In the genomic region with DNA sequence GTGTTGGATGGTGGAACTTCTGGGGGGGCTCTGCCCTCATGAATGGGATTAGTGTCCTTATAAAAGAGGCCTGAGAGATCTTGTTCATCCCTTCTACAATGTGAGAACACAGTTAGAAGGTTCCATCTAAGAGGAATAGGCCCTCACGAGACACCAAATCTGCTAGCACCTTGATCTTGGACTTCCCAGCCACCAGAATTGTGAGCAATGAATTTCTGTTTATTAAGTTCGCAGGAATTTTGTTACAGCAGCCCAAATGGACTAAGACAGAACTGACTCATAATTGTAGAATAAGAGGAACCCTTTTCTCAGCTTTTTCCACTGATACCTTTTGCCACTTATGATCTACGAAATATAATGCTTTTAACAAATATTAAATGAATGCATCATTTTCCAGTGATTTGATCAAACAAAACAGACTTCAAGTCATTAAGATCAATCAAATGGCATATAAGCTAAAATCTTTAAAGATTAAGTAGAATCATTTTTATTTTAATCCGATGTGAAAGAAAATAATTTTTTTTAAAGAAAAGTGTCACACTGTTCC, we compare ENCODE assay signal across 40 cellular contexts.
"Had no signal": no experiment of that assay in that cellular context is flagged by ENCODE, and none has a peak within 500 bp of the region (broad histone marks: within the 10 kb centered on the region; RNA-seq: fewer than 3 reads in every experiment).

No MANE protein-coding gene starts in this region.

- H3K9me3 ChIP-seq: adrenal gland had no signal

- H3K4me1 Mint-ChIP-seq: activated CD4-positive, alpha-beta T cell treated with anti-CD3 and anti-CD28 coated beads for 36 hours; activated naive CD8-positive, alpha-beta T cell treated with anti-CD3 and anti-CD28 coated beads for 36 hours; activated T-helper 17 cell treated with anti-CD3 and anti-CD28 coated beads, Interleukin-2, amount 50 U/mL, for 72 hours; brain; central memory CD8-positive, alpha-beta T cell; WTC11 had no signal

- H3K4me1 ChIP-seq: adrenal gland had no signal

- H3K4me3 Mint-ChIP-seq: activated CD4-positive, alpha-beta memory T cell treated with anti-CD3 and anti-CD28 coated beads, Interleukin-2, amount 10 ng/mL, durations not matched to agents 7 days and 5 days; activated CD4-positive, alpha-beta T cell treated with anti-CD3 and anti-CD28 coated beads for 36 hours; activated CD4-positive, alpha-beta T cell treated with anti-CD3 and anti-CD28 coated beads, Interleukin-2, amount 10 ng/mL, durations not matched to agents 7 days and 5 days; activated CD8-positive, alpha-beta T cell treated with anti-CD3 and anti-CD28 coated beads, Interleukin-2, amount 10 ng/mL, durations not matched to agents 7 days and 5 days; activated naive CD4-positive, alpha-beta T cell treated with anti-CD3 and anti-CD28 coated beads for 36 hours; activated naive CD8-positive, alpha-beta T cell treated with anti-CD3 and anti-CD28 coated beads for 36 hours; activated T-cell treated with anti-CD3 and anti-CD28 coated beads, Interleukin-2, amount 50 U/mL, for 4 hours; activated T-cell treated with anti-CD3 and anti-CD28 coated beads, Interleukin-2, amount 50 U/mL, for 72 hours; activated T-helper 1 cell treated with anti-CD3 and anti-CD28 coated beads, Interleukin-12 subunit alpha, Interleukin-12 subunit beta, Interleukin-2, Interleukin-4 antibody, amounts not matched to agents 30 ng/mL and 10 ng/mL and 1 ng/mL, durations not matched to agents 14 hours and 24 hours and 36 hours; activated T-helper 17 cell treated with anti-CD3 and anti-CD28 coated beads, Interleukin-2, amount 50 U/mL, for 72 hours; brain; central memory CD8-positive, alpha-beta T cell; T-helper 1 cell treated with Interleukin-12 subunit alpha and Interleukin-12 subunit beta and Interleukin-4 antibody, amounts not matched to agents 30 μg/mL and 1 μg/mL, for 36 hours; T-helper 2 cell treated with Interferon-gamma antibody and Interleukin-4, amounts not matched to agents 5 μg/mL and 100 μg/mL, for 36 hours; WTC11 had no signal

- H3K27ac Mint-ChIP-seq: activated CD4-positive, alpha-beta memory T cell treated with anti-CD3 and anti-CD28 coated beads, Interleukin-2, amount 10 ng/mL, durations not matched to agents 7 days and 5 days; activated CD4-positive, alpha-beta T cell treated with anti-CD3 and anti-CD28 coated beads for 36 hours; activated CD8-positive, alpha-beta T cell treated with anti-CD3 and anti-CD28 coated beads, Interleukin-2, amount 10 ng/mL, durations not matched to agents 7 days and 5 days; activated naive CD4-positive, alpha-beta T cell treated with anti-CD3 and anti-CD28 coated beads for 36 hours; activated naive CD4-positive, alpha-beta T cell treated with anti-CD3 and anti-CD28 coated beads, Interleukin-2, amount 50 U/mL, for 72 hours; activated naive CD8-positive, alpha-beta T cell treated with anti-CD3 and anti-CD28 coated beads for 36 hours; activated T-cell treated with anti-CD3 and anti-CD28 coated beads, Interleukin-2, amount 50 U/mL, for 72 hours; activated T-helper 1 cell treated with anti-CD3 and anti-CD28 coated beads, Interleukin-12 subunit alpha, Interleukin-12 subunit beta, Interleukin-2, Interleukin-4 antibody, amounts not matched to agents 30 ng/mL and 10 ng/mL and 1 ng/mL, durations not matched to agents 14 hours and 24 hours and 36 hours; brain; T-helper 1 cell treated with Interleukin-12 subunit alpha and Interleukin-12 subunit beta and Interleukin-4 antibody, amounts not matched to agents 30 μg/mL and 1 μg/mL, for 36 hours; T-helper 2 cell treated with Interferon-gamma antibody and Interleukin-4, amounts not matched to agents 5 μg/mL and 100 μg/mL, for 36 hours; WTC11 had no signal

- H3K4me3 ChIP-seq: adrenal gland, cardiac muscle cell had no signal

- H3K27me3 ChIP-seq: adrenal gland, cardiac muscle cell had no signal

- DNase-seq: activated CD4-positive, alpha-beta memory T cell treated with anti-CD3 and anti-CD28 coated beads, Interleukin-2, amount 10 ng/mL, durations not matched to agents 7 days and 5 days; activated CD4-positive, alpha-beta T cell treated with anti-CD3 and anti-CD28 coated beads for 1 hour; activated CD4-positive, alpha-beta T cell treated with anti-CD3 and anti-CD28 coated beads for 36 hours; activated CD4-positive, alpha-beta T cell treated with anti-CD3 and anti-CD28 coated beads for 48 hours; activated CD4-positive, alpha-beta T cell treated with anti-CD3 and anti-CD28 coated beads, Interleukin-2, amount 10 ng/mL, durations not matched to agents 7 days and 5 days; activated CD4-positive, alpha-beta T cell treated with anti-CD3 and anti-CD28 coated beads, Interleukin-2, amount 50 U/mL, for 48 hours; activated CD4-positive, CD25-positive, alpha-beta regulatory T cell; activated CD8-positive, alpha-beta memory T cell treated with anti-CD3 and anti-CD28 coated beads for 24 hours; activated CD8-positive, alpha-beta memory T cell treated with anti-CD3 and anti-CD28 coated beads, Interleukin-2, amount 50 U/mL, for 4 hours; activated CD8-positive, alpha-beta T cell treated with anti-CD3 and anti-CD28 coated beads, Interleukin-2, amount 10 ng/mL, durations not matched to agents 7 days and 5 days; activated effector memory CD4-positive, alpha-beta T cell treated with anti-CD3 and anti-CD28 coated beads, Interleukin-2, amount 50 U/mL, for 16 hours; activated gamma-delta T cell treated with Interleukin-2 at 50 U/mL for 16 hours; activated naive CD4-positive, alpha-beta T cell; activated naive CD4-positive, alpha-beta T cell treated with anti-CD3 and anti-CD28 coated beads for 36 hours; activated naive CD4-positive, alpha-beta T cell treated with anti-CD3 and anti-CD28 coated beads, Interleukin-2, amount 50 U/mL, for 16 hours; activated naive CD8-positive, alpha-beta T cell treated with anti-CD3 and anti-CD28 coated beads for 36 hours; activated T-cell treated with anti-CD3 and anti-CD28 coated beads for 4 hours; activated T-cell treated with anti-CD3 and anti-CD28 coated beads, Interleukin-2, amount 50 U/mL, for 1 hour; activated T-cell treated with anti-CD3 and anti-CD28 coated beads, Interleukin-2, amount 50 U/mL, for 4 hours; activated T-cell treated with anti-CD3 and anti-CD28 coated beads, Interleukin-2, amount 50 U/mL, for 72 hours; adrenal gland; amniotic stem cell; aorta; caudate nucleus; cerebellar nuclear complex; T-helper 1 cell; T-helper 2 cell; T-helper 9 cell; WERI-Rb-1 had no signal

- H3K27me3 Mint-ChIP-seq: activated CD4-positive, alpha-beta memory T cell treated with anti-CD3 and anti-CD28 coated beads, Interleukin-2, amount 10 ng/mL, durations not matched to agents 7 days and 5 days; activated CD4-positive, alpha-beta T cell treated with anti-CD3 and anti-CD28 coated beads for 36 hours; activated CD4-positive, alpha-beta T cell treated with anti-CD3 and anti-CD28 coated beads, Interleukin-2, amount 10 ng/mL, durations not matched to agents 7 days and 5 days; activated naive CD8-positive, alpha-beta T cell treated with anti-CD3 and anti-CD28 coated beads for 36 hours; activated T-helper 17 cell treated with anti-CD3 and anti-CD28 coated beads, Interleukin-2, amount 50 U/mL, for 72 hours; brain; central memory CD8-positive, alpha-beta T cell had no signal

- H3K27ac ChIP-seq: adrenal gland, cardiac muscle cell, WERI-Rb-1 had no signal

- ATAC-seq: activated CD4-positive, alpha-beta T cell treated with anti-CD3 and anti-CD28 coated beads for 36 hours; activated CD4-positive, CD25-positive, alpha-beta regulatory T cell treated with anti-CD3 and anti-CD28 coated beads, Interleukin-2, amount 50 U/mL, for 24 hours; activated CD8-positive, alpha-beta T cell treated with anti-CD3 and anti-CD28 coated beads, Interleukin-2, amount 10 ng/mL, durations not matched to agents 7 days and 5 days; activated naive CD4-positive, alpha-beta T cell treated with anti-CD3 and anti-CD28 coated beads, Interleukin-2, amount 50 U/mL, for 72 hours; activated T-cell treated with anti-CD3 and anti-CD28 coated beads, Interleukin-2, amount 50 U/mL, for 4 hours; activated T-cell treated with anti-CD3 and anti-CD28 coated beads, Interleukin-2, amount 50 U/mL, for 72 hours; activated T-helper 17 cell treated with anti-CD3 and anti-CD28 coated beads, Interleukin-2, amount 50 U/mL, for 72 hours; WTC11 had no signal

- H3K9me3 Mint-ChIP-seq: activated CD4-positive, alpha-beta memory T cell treated with anti-CD3 and anti-CD28 coated beads, Interleukin-2, amount 10 ng/mL, durations not matched to agents 7 days and 5 days; activated CD4-positive, alpha-beta T cell treated with anti-CD3 and anti-CD28 coated beads, Interleukin-2, amount 10 ng/mL, durations not matched to agents 7 days and 5 days; activated naive CD4-positive, alpha-beta T cell treated with anti-CD3 and anti-CD28 coated beads for 36 hours; activated naive CD4-positive, alpha-beta T cell treated with anti-CD3 and anti-CD28 coated beads, Interleukin-2, amount 50 U/mL, for 72 hours; activated naive CD8-positive, alpha-beta T cell treated with anti-CD3 and anti-CD28 coated beads for 36 hours; activated T-cell treated with anti-CD3 and anti-CD28 coated beads, Interleukin-2, amount 50 U/mL, for 4 hours; activated T-cell treated with anti-CD3 and anti-CD28 coated beads, Interleukin-2, amount 50 U/mL, for 72 hours; activated T-helper 1 cell treated with anti-CD3 and anti-CD28 coated beads, Interleukin-12 subunit alpha, Interleukin-12 subunit beta, Interleukin-2, Interleukin-4 antibody, amounts not matched to agents 30 ng/mL and 10 ng/mL and 1 ng/mL, durations not matched to agents 14 hours and 24 hours and 36 hours; activated T-helper 17 cell treated with anti-CD3 and anti-CD28 coated beads, Interleukin-2, amount 50 U/mL, for 72 hours; brain; central memory CD8-positive, alpha-beta T cell; T-helper 1 cell treated with Interleukin-12 subunit alpha and Interleukin-12 subunit beta and Interleukin-4 antibody, amounts not matched to agents 30 μg/mL and 1 μg/mL, for 36 hours; T-helper 2 cell treated with Interferon-gamma antibody and Interleukin-4, amounts not matched to agents 5 μg/mL and 100 μg/mL, for 36 hours; WTC11 had no signal

- FAIRE-seq: bronchial epithelial cell had no signal
